Comparison of ENCODE assay signal across 12 cellular contexts in the genomic region with DNA sequence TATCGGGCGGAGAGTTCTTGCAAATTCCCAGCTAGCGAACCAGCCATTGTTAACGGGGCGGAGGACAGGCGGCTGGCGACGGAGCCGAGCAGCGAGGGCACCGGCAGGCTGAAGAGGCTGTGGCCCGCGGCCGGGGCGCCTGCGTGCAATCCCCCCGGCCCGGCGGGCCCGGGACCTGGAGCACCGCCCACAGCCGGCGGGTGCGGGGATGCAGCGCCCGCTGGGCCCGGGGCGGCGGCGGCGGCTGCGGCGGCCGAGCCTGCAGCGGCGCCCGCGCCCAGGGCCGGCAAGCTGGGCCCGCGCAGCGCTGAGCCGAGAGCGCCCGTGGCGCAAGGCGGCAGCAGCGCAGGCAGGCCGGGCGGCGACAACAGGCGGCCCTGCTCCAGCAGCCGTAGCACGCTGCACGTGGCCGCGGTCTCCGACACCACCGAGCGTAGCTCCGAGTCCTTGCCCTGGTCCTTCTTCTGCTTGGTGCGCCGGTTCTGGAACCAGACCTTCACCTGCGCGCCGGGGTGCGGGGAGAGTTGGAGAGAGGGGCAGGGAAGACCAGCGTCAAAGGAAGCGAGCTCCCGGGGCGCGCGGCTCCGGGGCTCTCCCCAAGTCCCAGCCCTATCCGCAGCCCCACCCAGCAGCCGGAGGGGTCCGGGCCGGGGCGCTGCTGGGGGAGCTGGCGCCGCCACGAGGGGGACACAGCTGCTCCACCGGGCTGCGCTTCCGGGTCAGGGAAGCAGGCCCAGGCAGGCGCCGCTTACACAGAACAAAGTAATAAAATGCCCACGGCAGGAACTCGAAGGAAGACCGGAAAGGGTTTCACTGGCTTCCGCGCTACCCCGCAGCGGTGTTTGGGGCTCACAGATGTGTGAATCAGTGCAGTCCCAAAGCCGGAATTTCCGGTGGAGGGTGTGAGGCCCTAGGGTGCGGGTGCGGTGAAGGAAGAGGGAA. TPM values are rescaled to one million over a fixed set of nuclear protein-coding genes. Genes with fewer than 3 reads are reported as not detected.
DNase-seq lines count a peak whose midpoint lies in the region; ATAC-seq, FAIRE-seq and TF ChIP-seq lines count a peak whose summit lies in the region.
"Had no signal": no experiment of that assay in that cellular context is flagged by ENCODE, and none has a peak within 500 bp of the region (broad histone marks: within the 10 kb centered on the region; RNA-seq: fewer than 3 reads in every experiment).

No MANE protein-coding gene starts in this region.

- H3K36me3 ChIP-seq in Caco-2 (ENCODE audit: control insufficient read depth, insufficient read depth, low read length) (no peaks in the 10 kb centered on the region), HUES6 (ENCODE audit: control insufficient read depth, insufficient read depth, low read length) (no peaks in the 10 kb centered on the region), kidney (ENCODE audit: control insufficient read depth in 1 of 2, insufficient read depth in 2 of 2, low read length in 2 of 2) (no peaks in the 10 kb centered on the region)
- no peaks in the 10 kb centered on the region for H3K36me3 ChIP-seq in naive thymus-derived CD4-positive, alpha-beta T cell (ENCODE audit: control insufficient read depth in 2 of 3, insufficient read depth in 3 of 3, low read length in 3 of 3)

- H3K9me3 ChIP-seq in Caco-2: no peaks in the 10 kb centered on the region
- no peaks in the 10 kb centered on the region for H3K9me3 ChIP-seq in HUES6 (ENCODE audit: control insufficient read depth, insufficient read depth, low read depth, low read length)
- no peaks in the 10 kb centered on the region for H3K9me3 ChIP-seq in naive thymus-derived CD4-positive, alpha-beta T cell (ENCODE audit: control insufficient read depth in 2 of 3, low read length in 3 of 3)
- no peaks in the 10 kb centered on the region for H3K9me3 ChIP-seq in kidney (ENCODE audit: control insufficient read depth in 1 of 2, low read length in 2 of 2)

- H3K4me1 ChIP-seq in Caco-2 (peaks cover 6% of the 10 kb centered on the region; the same call in 1 of the 2 replicates), HUES6 (ENCODE audit: control insufficient read depth, insufficient read depth, low read length) (peaks cover 54% of the 10 kb centered on the region), kidney (ENCODE audit: control insufficient read depth in 1 of 2, insufficient read depth in 1 of 2, low read depth in 1 of 2, low read length in 2 of 2) (peaks cover 10 to 15% of the 10 kb centered on the region in 2 donors)
- peaks cover 0 to 12% of the 10 kb centered on the region in 2 donors for H3K4me1 ChIP-seq in naive thymus-derived CD4-positive, alpha-beta T cell (ENCODE audit: control insufficient read depth in 2 of 2, insufficient read depth in 2 of 2, low read length in 2 of 2)

- TF ChIP-seq CTCF in Caco-2 (IDR thresholded peaks at IDR 0.05; ENCODE audit: insufficient read depth in 1 of 2, low read depth in 1 of 2, low read length in 1 of 2, severe bottlenecking in 1 of 2, unreplicated experiment in 1 of 2) (no peak), kidney (IDR thresholded peaks at IDR 0.05; ENCODE audit: borderline replicate concordance, extremely low read depth, insufficient read depth) (no peak)

- H3K27me3 ChIP-seq in Caco-2 (replicated peaks; ENCODE audit: control insufficient read depth, insufficient read depth, low read length) (no peaks in the 10 kb centered on the region; the same call in none of the 2 replicates), HUES6 (ENCODE audit: control insufficient read depth, insufficient read depth, low read length) (peaks cover 99% of the 10 kb centered on the region)
- peaks cover 0 to 45% of the 10 kb centered on the region in 2 donors for H3K27me3 ChIP-seq in naive thymus-derived CD4-positive, alpha-beta T cell (ENCODE audit: control insufficient read depth in 2 of 2, insufficient read depth in 2 of 2, low read length in 2 of 2)

- ATAC-seq in effector memory CD8-positive, alpha-beta T cell (replicated peaks): no peak
- peak; percentile 24 for ATAC-seq in naive thymus-derived CD4-positive, alpha-beta T cell

- CTCF ChIA-PET in Caco-2 (lab: Charles Lee): no interaction called here
- CTCF ChIA-PET in naive thymus-derived CD4-positive, alpha-beta T cell (lab: Charles Lee): no interaction called here

- no peak overlapping the region for H3K4me3 ChIP-seq in Caco-2 (ENCODE audit: low read depth, low read length)
- peak overlapping the region; percentile 54 for H3K4me3 ChIP-seq in HUES6 (ENCODE audit: low read depth, low read length)
- no peak overlapping the region for H3K4me3 ChIP-seq in naive thymus-derived CD4-positive, alpha-beta T cell (ENCODE audit: low read length)
- H3K4me3 ChIP-seq in kidney (ENCODE audit: low read length in 2 of 2): no peak overlapping the region

- FAIRE-seq in kidney (lab: Jason Lieb, UNC): no peak

- H3K9ac ChIP-seq in HUES6 (ENCODE audit: low read length) (no peak overlapping the region), kidney (ENCODE audit: low read length in 2 of 2) (no peak overlapping the region)

- DNase-seq in Caco-2 (peak in 1 of 2 experiments; percentile 12), kidney (no peak), AG08395 (ENCODE audit: low spot score) (no peak), midbrain (lab: John Stamatoyannopoulos, UW) (no peak), RPMI8226 (no peak)
- DNase-seq in effector memory CD8-positive, alpha-beta T cell: no peak
- DNase-seq in naive thymus-derived CD4-positive, alpha-beta T cell: no peak
- DNase-seq: NCI-H1048, SIG-M5 had no signal

- H3K27ac ChIP-seq in HUES6 (ENCODE audit: low read depth, low read length) (no peak overlapping the region), kidney (ENCODE audit: low read depth in 2 of 2, low read length in 2 of 2) (no peak overlapping the region)
- no peak overlapping the region for H3K27ac ChIP-seq in naive thymus-derived CD4-positive, alpha-beta T cell (ENCODE audit: low read depth, low read length)

- intact Hi-C loops in Caco-2 (cut with micrococcal nuclease; ENCODE audit: unreplicated experiment): no loop called here
- intact Hi-C loops in naive thymus-derived CD4-positive, alpha-beta T cell (cut with micrococcal nuclease): no loop called here
- intact Hi-C loops in kidney (cut with DNase I): no loop called here

- peak overlapping the region; percentile 25 for H3K4me3 Mint-ChIP-seq in Caco-2 (ENCODE audit: unreplicated experiment)
- H3K4me3 Mint-ChIP-seq in effector memory CD8-positive, alpha-beta T cell: peak overlapping the region; percentile 24 to 49
- H3K4me3 Mint-ChIP-seq in naive thymus-derived CD4-positive, alpha-beta T cell: peak overlapping the region in 9 of 10 donors; percentile 36 to 95 (median 76)

- POLR2A ChIA-PET in Caco-2 (lab: Charles Lee): no interaction called here
- POLR2A ChIA-PET in naive thymus-derived CD4-positive, alpha-beta T cell (lab: Charles Lee): no interaction called here

- peaks cover 25% of the 10 kb centered on the region for H3K27me3 Mint-ChIP-seq in Caco-2 (ENCODE audit: insufficient read depth, unreplicated experiment)
- peaks cover 87 to 93% of the 10 kb centered on the region in 2 donors for H3K27me3 Mint-ChIP-seq in effector memory CD8-positive, alpha-beta T cell
- H3K27me3 Mint-ChIP-seq in naive thymus-derived CD4-positive, alpha-beta T cell: peaks cover 79 to 86% (median 83%) of the 10 kb centered on the region in 5 donors

- H3K4me1 Mint-ChIP-seq in Caco-2 (ENCODE audit: low read depth, unreplicated experiment): peaks cover 8% of the 10 kb centered on the region
- H3K4me1 Mint-ChIP-seq in effector memory CD8-positive, alpha-beta T cell (ENCODE audit: low read depth in 2 of 2): peaks cover 20 to 29% of the 10 kb centered on the region in 2 donors
- peaks cover 11 to 53% (median 48%) of the 10 kb centered on the region in 7 donors for H3K4me1 Mint-ChIP-seq in naive thymus-derived CD4-positive, alpha-beta T cell

- no peak overlapping the region for H3K27ac Mint-ChIP-seq in Caco-2 (ENCODE audit: unreplicated experiment)
- no peak overlapping the region for H3K27ac Mint-ChIP-seq in effector memory CD8-positive, alpha-beta T cell
- H3K27ac Mint-ChIP-seq in naive thymus-derived CD4-positive, alpha-beta T cell: no peak overlapping the region

- no peaks in the 10 kb centered on the region for H3K36me3 Mint-ChIP-seq in Caco-2 (ENCODE audit: insufficient read depth, unreplicated experiment)
- H3K36me3 Mint-ChIP-seq in effector memory CD8-positive, alpha-beta T cell (ENCODE audit: insufficient read depth): no peaks in the 10 kb centered on the region
- peaks cover 0 to 2% (median 0%) of the 10 kb centered on the region in 5 donors for H3K36me3 Mint-ChIP-seq in naive thymus-derived CD4-positive, alpha-beta T cell

- H3K9me3 Mint-ChIP-seq in Caco-2 (ENCODE audit: unreplicated experiment): no peaks in the 10 kb centered on the region
- no peaks in the 10 kb centered on the region for H3K9me3 Mint-ChIP-seq in effector memory CD8-positive, alpha-beta T cell
- peaks cover 0 to 9% (median 0%) of the 10 kb centered on the region in 11 donors for H3K9me3 Mint-ChIP-seq in naive thymus-derived CD4-positive, alpha-beta T cell

- no TSS peak for BruUV-seq in Caco-2 (replicated peaks; lab: Mats Ljungman, UMichigan)

RNA-seq across cellular contexts. Expression of gene VAX1, which starts 3.7 kb away (rescaled TPM):
- total RNA-seq in Caco-2 (2022) (not detected in 2 replicates), kidney (not detected)
- total RNA-seq in naive thymus-derived CD4-positive, alpha-beta T cell: not detected
- polyA plus RNA-seq in naive thymus-derived CD4-positive, alpha-beta T cell: not detected
- polyA plus RNA-seq in kidney (ENCODE audit: insufficient read depth, low read depth, low replicate concordance): not detected
- total RNA-seq: epithelial cell of proximal tubule, mucosa of gallbladder had no signal

Comparison
In these comparisons a context has a peak if more than half of its experiments do, and no peak if none do; other contexts are left out.
1. H3K4me3 Mint-ChIP-seq: peak in every context shown above with its lines; median percentile 76 in naive thymus-derived CD4-positive, alpha-beta T cell; 36 in effector memory CD8-positive, alpha-beta T cell; 25 in Caco-2.